Comparison of ENCODE assay signal across 8 cellular contexts in the genomic region with DNA sequence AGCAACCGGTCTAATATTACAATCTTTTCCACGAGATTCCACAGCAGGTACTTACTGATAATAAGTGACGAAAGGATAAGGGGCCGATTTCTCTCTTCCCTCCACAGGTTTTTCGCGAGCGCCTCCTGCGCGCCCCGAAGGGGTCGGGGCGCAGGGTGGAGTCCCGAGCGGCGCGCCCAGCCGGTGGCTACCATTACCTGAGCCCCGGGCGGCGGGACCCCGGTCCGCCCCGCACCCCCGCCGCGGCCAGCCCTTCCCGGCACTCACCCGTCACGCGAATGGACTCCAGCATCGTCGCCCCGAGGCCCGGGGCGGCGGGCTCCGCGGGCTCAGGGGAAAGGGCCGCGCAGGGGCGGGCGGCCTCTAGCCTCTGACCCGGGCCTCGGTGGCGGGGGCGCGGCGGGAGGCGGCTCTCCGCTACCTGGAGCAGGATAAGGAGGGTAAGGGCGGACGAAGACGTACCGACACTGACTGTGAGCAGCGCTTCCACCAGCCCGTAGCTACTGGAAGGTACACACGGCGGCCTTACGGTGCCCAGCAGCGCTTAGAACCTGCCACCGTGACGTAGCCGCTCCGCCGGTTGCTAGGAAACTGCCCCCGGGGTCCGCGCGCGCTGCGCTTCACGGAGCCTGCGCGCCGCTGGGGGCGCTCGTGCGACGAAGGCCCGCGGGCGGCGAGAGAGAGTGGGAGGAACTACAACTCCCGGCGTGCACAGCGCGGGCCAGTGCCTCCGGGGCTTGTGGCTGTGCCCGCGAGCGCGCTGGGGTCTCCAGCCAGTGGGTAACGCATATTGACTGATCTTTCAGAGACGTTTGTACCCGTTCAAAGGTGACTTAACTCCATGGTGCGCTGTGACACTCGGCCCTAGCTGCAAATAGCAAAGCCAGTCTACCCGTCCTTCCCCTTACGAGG. TPM values are rescaled to one million over a fixed set of nuclear protein-coding genes. Genes with fewer than 3 reads are reported as not detected.
A peak's percentile ranks its signal among the peaks of the same experiment; 100 is the strongest.
DNase-seq lines count a peak whose midpoint lies in the region; ATAC-seq and TF ChIP-seq lines count a peak whose summit lies in the region.

No MANE protein-coding gene starts in this region.

- peak overlapping the region; percentile 71 for H3K4me3 ChIP-seq in GM06990 (replicated peaks; ENCODE audit: low read depth, low read length)
- peak overlapping the region; percentile 82 for H3K4me3 ChIP-seq in SK-N-MC
- peak overlapping the region; percentile 83 for H3K4me3 ChIP-seq in suprapubic skin

- no peaks in the 10 kb centered on the region for H3K9me3 ChIP-seq in SK-N-MC (ENCODE audit: low read depth, low read length)
- H3K9me3 ChIP-seq in suprapubic skin = no peaks in the 10 kb centered on the region

- H3K27ac ChIP-seq in SK-N-MC = no peak overlapping the region
- peak overlapping the region; percentile 19 for H3K27ac ChIP-seq in suprapubic skin

- H3K27me3 Mint-ChIP-seq in activated naive CD4-positive, alpha-beta T cell treated with anti-CD3 and anti-CD28 coated beads, Interleukin-2, amount 50 U/mL, for 24 hours = no peaks in the 10 kb centered on the region

- no peak for TF ChIP-seq POLR2A in suprapubic skin (IDR thresholded peaks at IDR 0.05)

- H3K9me3 Mint-ChIP-seq in activated naive CD4-positive, alpha-beta T cell treated with anti-CD3 and anti-CD28 coated beads, Interleukin-2, amount 50 U/mL, for 24 hours = no peaks in the 10 kb centered on the region

- TF ChIP-seq EP300 in suprapubic skin (IDR thresholded peaks at IDR 0.05) = no peak

- peak overlapping the region; percentile 94 for H3K4me3 Mint-ChIP-seq in activated naive CD4-positive, alpha-beta T cell treated with anti-CD3 and anti-CD28 coated beads, Interleukin-2, amount 50 U/mL, for 24 hours

- H3K4me1 Mint-ChIP-seq in activated naive CD4-positive, alpha-beta T cell treated with anti-CD3 and anti-CD28 coated beads, Interleukin-2, amount 50 U/mL, for 24 hours = peaks cover 4% of the 10 kb centered on the region

- ATAC-seq in HG02571 (IDR thresholded peaks at IDR 0.05; ENCODE audit: unreplicated experiment) = peak; percentile 98

- H3K4me1 ChIP-seq in suprapubic skin = peaks cover 6% of the 10 kb centered on the region

- H3K27ac Mint-ChIP-seq in activated naive CD4-positive, alpha-beta T cell treated with anti-CD3 and anti-CD28 coated beads, Interleukin-2, amount 50 U/mL, for 24 hours = peak overlapping the region; percentile 77

- DNase-seq in GM06990 (ENCODE audit: extremely low read depth, insufficient read length) (peak; percentile 91), MV-4-11 (lab: John Stamatoyannopoulos, UW) (peak; percentile 64), SK-N-MC (ENCODE audit: low read depth, low spot score) (no peak), glomerular visceral epithelial cell (ENCODE audit: extremely low spot score) (peak; percentile 90), occipital lobe (lab: John Stamatoyannopoulos, UW) (peak; percentile 90), suprapubic skin (ENCODE audit: low spot score in 2 of 2) (peak; percentile 88 to 89)

- 3% methylated on average over 27 of the region's 99 CpGs for WGBS in suprapubic skin

- H3K27me3 ChIP-seq in GM06990 (replicated peaks; ENCODE audit: control insufficient read depth, insufficient read depth, low read length) = no peaks in the 10 kb centered on the region
- H3K27me3 ChIP-seq in suprapubic skin = peaks cover 3% of the 10 kb centered on the region

- no peaks in the 10 kb centered on the region for H3K36me3 ChIP-seq in GM06990 (ENCODE audit: control insufficient read depth, insufficient read depth, low read length)
- H3K36me3 ChIP-seq in SK-N-MC (ENCODE audit: insufficient read depth, low read length) = no peaks in the 10 kb centered on the region
- H3K36me3 ChIP-seq in suprapubic skin = no peaks in the 10 kb centered on the region

- peak overlapping the region; percentile 57 for H3K9ac ChIP-seq in SK-N-MC (ENCODE audit: insufficient read length)

- TF ChIP-seq CTCF in GM06990 (IDR thresholded peaks at IDR 0.05; ENCODE audit: insufficient read depth, low read length, poor library complexity, severe bottlenecking) (peak; percentile 67), suprapubic skin (IDR thresholded peaks at IDR 0.05) (peak; percentile 70 to 94)

- H3K36me3 Mint-ChIP-seq in activated naive CD4-positive, alpha-beta T cell treated with anti-CD3 and anti-CD28 coated beads, Interleukin-2, amount 50 U/mL, for 24 hours = no peaks in the 10 kb centered on the region

RNA-seq across cellular contexts. Expression of a gene that starts 22.8 kb away (rescaled TPM):
- 30.9 TPM for total RNA-seq in occipital lobe
- total RNA-seq in suprapubic skin = 10 to 100 TPM; 10.1 to 33.5 (median 17.9) TPM
